1 cellular context compared by ENCODE assay signal in genomic region chr16:2971134-2971984, GRCh38.
A peak's percentile ranks its signal among the peaks of the same experiment; 100 is the strongest.
TF ChIP-seq lines count a peak whose summit lies in the region.

No MANE protein-coding gene starts in this region.

TF ChIP-seq in PFSK-1, 5 proteins besides CTCF, POLR2A, EP300 and RAD21 (continued from another document):
- TF ChIP-seq REST (IDR thresholded peaks at IDR 0.05; ENCODE audit: insufficient read depth in 1 of 2, low read depth in 2 of 2, low read length in 2 of 2) = no peak
- no peak for TF ChIP-seq SIN3A (IDR thresholded peaks at IDR 0.05; ENCODE audit: borderline replicate concordance, insufficient read depth, low read length)
- peak; percentile 10; the same call in 1 of the 2 replicates for TF ChIP-seq POLR2AphosphoS5 (IDR thresholded peaks at IDR 0.05; ENCODE audit: low read depth, low read length)
TF ChIP-seq in PFSK-1: peak in this region for 1.
